Comparison of ENCODE assay signal across 29 cellular contexts in the genomic region with DNA sequence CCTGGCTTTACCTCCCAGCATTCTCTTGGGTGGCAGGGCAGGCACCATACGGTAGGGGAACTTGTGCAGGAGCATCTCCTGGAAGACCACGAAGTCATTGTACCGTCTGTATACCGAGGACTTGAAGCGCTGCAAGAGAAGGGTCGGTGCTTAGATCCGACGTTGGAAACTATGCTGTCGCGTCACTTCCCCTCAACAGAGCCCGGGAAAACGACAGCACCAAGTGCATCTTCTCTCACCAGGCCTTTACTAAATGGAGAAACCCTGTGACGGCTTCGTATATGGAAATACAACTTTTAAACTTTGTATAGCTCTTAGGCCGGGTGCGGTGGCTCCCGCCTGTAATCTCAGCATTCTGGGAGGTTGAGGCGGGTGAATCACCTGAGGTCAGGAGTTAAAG.
"Had no signal": no experiment of that assay in that cellular context is flagged by ENCODE, and none has a peak within 500 bp of the region (broad histone marks: within the 10 kb centered on the region; RNA-seq: fewer than 3 reads in every experiment).

No MANE protein-coding gene starts in this region.

- H3K27me3 ChIP-seq: heart left ventricle, left lung, neutrophil, ovary, right atrium auricular region, right lobe of liver, stomach, testis, thyroid gland, transverse colon, upper lobe of left lung had no signal

- ATAC-seq: left colon; left lung; right lobe of liver; stimulated activated memory B cell treated with anti-CD40 and anti-IgM and Interleukin-4, amounts not matched to agents 10 μg/mL and 1 μg/mL and 100 μg/mL, for 72 hours had no signal

- DNase-seq: hypothalamus; immature natural killer cell; left colon; lower lobe of right lung; mammary epithelial cell; mesendoderm; naive B cell; natural killer cell; occipital lobe; ovary; right lobe of liver; stimulated activated CD4-positive, alpha-beta T cell treated with anti-CD3 and anti-CD28 coated beads, Interleukin-1b, Interleukin-23, amount 100 ng/mL, for 48 hours; stimulated activated CD4-positive, alpha-beta T cell treated with anti-CD3 and anti-CD28 coated beads, Interleukin-2, amount 100 ng/mL, for 48 hours; stimulated activated CD4-positive, alpha-beta T cell treated with anti-CD3 and anti-CD28 coated beads, Interleukin-4, amount 100 ng/mL, for 4 hours; stimulated activated CD8-positive, alpha-beta memory T cell treated with anti-CD3 and anti-CD28 coated beads, Interleukin-4, amount 100 ng/mL, for 48 hours; stimulated activated naive CD8-positive, alpha-beta T cell treated with anti-CD3 and anti-CD28 coated beads, Interleukin-15, Interleukin-2, amounts not matched to agents 100 U/mL and 50 U/mL, for 24 hours; stomach; testis; thyroid gland; transverse colon; upper lobe of left lung had no signal

- H3K4me1 ChIP-seq: left lung, lower lobe of right lung, right atrium auricular region, testis, thyroid gland, upper lobe of left lung had no signal

- H3K9me3 ChIP-seq: heart left ventricle, left lung, lower lobe of right lung, neutrophil, ovary, right atrium auricular region, right lobe of liver, stomach, testis, thyroid gland, transverse colon, upper lobe of left lung had no signal

- H3K36me3 ChIP-seq: ovary, right lobe of liver, transverse colon had no signal

- H3K4me2 ChIP-seq: smooth muscle cell had no signal

- H3K27ac ChIP-seq: heart left ventricle, left lung, lower lobe of right lung, neutrophil, ovary, right atrium auricular region, right lobe of liver, stomach, testis, thyroid gland, transverse colon, upper lobe of left lung had no signal

- H3K4me3 ChIP-seq: heart left ventricle, left lung, lower lobe of right lung, ovary, right atrium auricular region, right lobe of liver, smooth muscle cell, stomach, testis, thyroid gland, transverse colon, upper lobe of left lung had no signal

- FAIRE-seq: islet of Langerhans, kidney had no signal
